34 cellular contexts compared by ENCODE assay signal in the genomic region with DNA sequence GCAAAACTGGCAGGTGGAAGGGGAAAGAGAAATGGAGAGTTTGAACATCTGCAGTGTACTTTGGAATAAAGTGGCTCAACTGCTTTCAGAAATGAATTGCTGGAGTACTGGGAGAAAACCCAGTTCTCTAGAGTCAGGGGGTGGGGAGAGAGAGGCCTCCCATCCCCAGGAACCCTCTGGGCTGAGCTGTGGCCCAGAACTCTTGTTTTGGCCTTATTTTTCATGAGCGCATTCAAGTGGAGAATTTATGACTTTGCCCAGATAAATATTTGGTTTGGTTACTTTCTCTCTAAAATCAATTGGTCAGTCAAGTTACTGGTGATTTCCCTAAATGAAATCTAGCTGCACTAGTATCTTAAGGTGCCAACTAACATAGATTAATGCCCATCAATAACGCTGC.
"Had no signal": no experiment of that assay in that cellular context is flagged by ENCODE, and none has a peak within 500 bp of the region (broad histone marks: within the 10 kb centered on the region; RNA-seq: fewer than 3 reads in every experiment).

No MANE protein-coding gene starts in this region.

- H3K9me3 ChIP-seq: gastrocnemius medialis, upper lobe of left lung, vagina had no signal

- H3K27ac ChIP-seq: gastrocnemius medialis, upper lobe of left lung, vagina, WERI-Rb-1 had no signal

- H3K4me3 Mint-ChIP-seq: activated naive CD8-positive, alpha-beta T cell treated with anti-CD3 and anti-CD28 coated beads, Interleukin-2, amount 50 U/mL, for 24 hours; activated T-helper 1 cell treated with anti-CD3 and anti-CD28 coated beads, Interleukin-12 subunit alpha, Interleukin-12 subunit beta, Interleukin-2, Interleukin-4 antibody, amounts not matched to agents 30 ng/mL and 10 ng/mL and 1 ng/mL, durations not matched to agents 14 hours and 24 hours and 36 hours; central memory CD8-positive, alpha-beta T cell; mesothelial cell of epicardium; naive thymus-derived CD8-positive, alpha-beta T cell; stimulated activated effector memory CD8-positive, alpha-beta T cell treated with anti-CD3 and anti-CD28 coated beads, Interleukin-12 subunit alpha, Interleukin-12 subunit beta, amount 100 ng/mL, for 72 hours; stimulated activated naive CD8-positive, alpha-beta T cell treated with anti-CD3 and anti-CD28 coated beads, Interleukin-15, Interleukin-2, amounts not matched to agents 100 ng/mL and 50 ng/mL, for 24 hours; T-helper 1 cell treated with Interleukin-12 subunit alpha and Interleukin-12 subunit beta and Interleukin-4 antibody, amounts not matched to agents 30 μg/mL and 1 μg/mL, for 36 hours had no signal

- H3K36me3 Mint-ChIP-seq: stimulated activated effector memory CD8-positive, alpha-beta T cell treated with anti-CD3 and anti-CD28 coated beads, Interleukin-12 subunit alpha, Interleukin-12 subunit beta, amount 100 ng/mL, for 72 hours had no signal

- ATAC-seq: activated CD4-positive, CD25-positive, alpha-beta regulatory T cell treated with anti-CD3 and anti-CD28 coated beads, Interleukin-2, amount 50 U/mL, for 24 hours; activated naive CD8-positive, alpha-beta T cell treated with anti-CD3 and anti-CD28 coated beads, Interleukin-2, amount 50 U/mL, for 24 hours; gastrocnemius medialis; left cardiac atrium; naive thymus-derived CD8-positive, alpha-beta T cell; sciatic nerve; stimulated activated effector memory CD8-positive, alpha-beta T cell treated with anti-CD3 and anti-CD28 coated beads, Interleukin-12 subunit alpha, Interleukin-12 subunit beta, amount 100 ng/mL, for 72 hours had no signal

- H3K4me3 ChIP-seq: gastrocnemius medialis, upper lobe of left lung, vagina had no signal

- H3K4me1 ChIP-seq: gastrocnemius medialis had no signal

- H3K36me3 ChIP-seq: gastrocnemius medialis had no signal

- DNase-seq: activated CD4-positive, alpha-beta T cell treated with anti-CD3 and anti-CD28 coated beads for 48 hours; activated CD4-positive, alpha-beta T cell treated with anti-CD3 and anti-CD28 coated beads, Interleukin-2, amount 50 U/mL, for 48 hours; activated CD8-positive, alpha-beta memory T cell treated with anti-CD3 and anti-CD28 coated beads for 24 hours; activated gamma-delta T cell; activated naive CD4-positive, alpha-beta T cell treated with anti-CD3 and anti-CD28 coated beads, Interleukin-2, amount 50 U/mL, for 16 hours; activated naive CD8-positive, alpha-beta T cell treated with anti-CD3 and anti-CD28 coated beads, Interleukin-2, amount 50 U/mL, for 24 hours; amygdala; effector CD8-positive, alpha-beta T cell; gastrocnemius medialis; head of caudate nucleus; hippocampal formation; left cardiac atrium; naive thymus-derived CD8-positive, alpha-beta T cell; small intestine; stimulated activated CD4-positive, alpha-beta T cell treated with anti-CD3 and anti-CD28 coated beads, Interleukin-4, amount 100 ng/mL, for 24 hours; substantia nigra; SW 1271; T-helper 9 cell; upper lobe of left lung; WERI-Rb-1 had no signal

- H3K9me3 Mint-ChIP-seq: activated naive CD8-positive, alpha-beta T cell treated with anti-CD3 and anti-CD28 coated beads, Interleukin-2, amount 50 U/mL, for 24 hours; activated T-helper 1 cell treated with anti-CD3 and anti-CD28 coated beads, Interleukin-12 subunit alpha, Interleukin-12 subunit beta, Interleukin-2, Interleukin-4 antibody, amounts not matched to agents 30 ng/mL and 10 ng/mL and 1 ng/mL, durations not matched to agents 14 hours and 24 hours and 36 hours; central memory CD8-positive, alpha-beta T cell; mesothelial cell of epicardium; naive thymus-derived CD8-positive, alpha-beta T cell; stimulated activated effector memory CD8-positive, alpha-beta T cell treated with anti-CD3 and anti-CD28 coated beads, Interleukin-12 subunit alpha, Interleukin-12 subunit beta, amount 100 ng/mL, for 72 hours; stimulated activated naive CD8-positive, alpha-beta T cell treated with anti-CD3 and anti-CD28 coated beads, Interleukin-15, Interleukin-2, amounts not matched to agents 100 ng/mL and 50 ng/mL, for 24 hours; T-helper 1 cell treated with Interleukin-12 subunit alpha and Interleukin-12 subunit beta and Interleukin-4 antibody, amounts not matched to agents 30 μg/mL and 1 μg/mL, for 36 hours had no signal

- H3K27me3 Mint-ChIP-seq: activated naive CD8-positive, alpha-beta T cell treated with anti-CD3 and anti-CD28 coated beads, Interleukin-2, amount 50 U/mL, for 24 hours; central memory CD8-positive, alpha-beta T cell; naive thymus-derived CD8-positive, alpha-beta T cell; stimulated activated naive CD8-positive, alpha-beta T cell treated with anti-CD3 and anti-CD28 coated beads, Interleukin-15, Interleukin-2, amounts not matched to agents 100 ng/mL and 50 ng/mL, for 24 hours had no signal

- H3K27me3 ChIP-seq: gastrocnemius medialis, upper lobe of left lung, vagina had no signal

- H3K4me1 Mint-ChIP-seq: central memory CD8-positive, alpha-beta T cell; stimulated activated effector memory CD8-positive, alpha-beta T cell treated with anti-CD3 and anti-CD28 coated beads, Interleukin-12 subunit alpha, Interleukin-12 subunit beta, amount 100 ng/mL, for 72 hours had no signal

- FAIRE-seq: bronchial epithelial cell, colon, endometrium, keratinocyte, small intestine, TTC549 had no signal

- H3K27ac Mint-ChIP-seq: activated naive CD8-positive, alpha-beta T cell treated with anti-CD3 and anti-CD28 coated beads, Interleukin-2, amount 50 U/mL, for 24 hours; activated T-helper 1 cell treated with anti-CD3 and anti-CD28 coated beads, Interleukin-12 subunit alpha, Interleukin-12 subunit beta, Interleukin-2, Interleukin-4 antibody, amounts not matched to agents 30 ng/mL and 10 ng/mL and 1 ng/mL, durations not matched to agents 14 hours and 24 hours and 36 hours; mesothelial cell of epicardium; stimulated activated effector memory CD8-positive, alpha-beta T cell treated with anti-CD3 and anti-CD28 coated beads, Interleukin-12 subunit alpha, Interleukin-12 subunit beta, amount 100 ng/mL, for 72 hours; T-helper 1 cell treated with Interleukin-12 subunit alpha and Interleukin-12 subunit beta and Interleukin-4 antibody, amounts not matched to agents 30 μg/mL and 1 μg/mL, for 36 hours had no signal
